ENCODE assay signal across 22 cellular contexts in genomic region chr9:126399789-126400188, GRCh38.
DNase-seq lines count a peak whose midpoint lies in the region; ATAC-seq, FAIRE-seq and TF ChIP-seq lines count a peak whose summit lies in the region.
"Had no signal": no experiment of that assay in that cellular context is flagged by ENCODE, and none has a peak within 500 bp of the region (broad histone marks: within the 10 kb centered on the region; RNA-seq: fewer than 3 reads in every experiment).

No MANE protein-coding gene starts in this region.

- no peaks in the 10 kb centered on the region for H3K27me3 Mint-ChIP-seq in stimulated activated naive CD8-positive, alpha-beta T cell treated with anti-CD3 and anti-CD28 coated beads, Interleukin-15, amount 100 ng/mL, for 72 hours

- no peak for DNase-seq in stimulated activated naive CD8-positive, alpha-beta T cell treated with anti-CD3 and anti-CD28 coated beads, Interleukin-15, amount 100 ng/mL, for 72 hours
- DNase-seq in stimulated activated naive CD8-positive, alpha-beta T cell treated with anti-CD3 and anti-CD28 coated beads, Interleukin-15, Interleukin-2, amounts not matched to agents 100 U/mL and 50 U/mL, for 24 hours, result no peak
- DNase-seq in dorsolateral prefrontal cortex, result no peak
- peak; percentile 67 for DNase-seq in posterior vena cava (ENCODE audit: low spot score)
- no peak for DNase-seq in colonic mucosa
- DNase-seq in NCI-H187 (lab: John Stamatoyannopoulos, UW), result no peak
- DNase-seq in urothelium cell line (ENCODE audit: low spot score), result no peak
- DNase-seq: CD4-positive, CD25-positive, alpha-beta regulatory T cell; Kasumi-1; MV-4-11; NCI-H1105; NCI-H1436 treated with DMSO at 0.1 percent for 48 hours; NCI-H2029 treated with DMSO at 0.1 percent for 48 hours; NCI-H446 treated with DMSO at 0.1 percent for 48 hours; NCI-H526; PC-9; SJCRH30 had no signal

- H3K27me3 ChIP-seq in dorsolateral prefrontal cortex, result no peaks in the 10 kb centered on the region
- H3K27me3 ChIP-seq in colonic mucosa, result no peaks in the 10 kb centered on the region
- H3K27me3 ChIP-seq: SJCRH30 had no signal

- H3K9me3 Mint-ChIP-seq in stimulated activated naive CD8-positive, alpha-beta T cell treated with anti-CD3 and anti-CD28 coated beads, Interleukin-15, amount 100 ng/mL, for 72 hours, result no peaks in the 10 kb centered on the region
- H3K9me3 Mint-ChIP-seq: CD4-positive, CD25-positive, alpha-beta regulatory T cell had no signal

- intact Hi-C loops in dorsolateral prefrontal cortex (cut with DNase I) (loop anchor here (2.0 to 10.0 kb wide), 9 partner anchors 38 to 991 kb away; partner anchors contain the start of genes MVB12B (in 1 of the 2) and PBX3 (in 1 of the 2)), posterior vena cava (cut with DNase I) (loop anchor here (10.0 kb wide), 3 partner anchors 75 to 995 kb away; partner anchors contain the start of gene MVB12B (in 1 of the 2)), colonic mucosa (cut with DNase I) (loop anchor here (5.0 to 10.0 kb wide), 2 partner anchors 82 to 995 kb away; no protein-coding TSS in a partner anchor)

- H3K27ac ChIP-seq in dorsolateral prefrontal cortex, result peak overlapping the region in 47 of 59 donors; percentile 32 to 99 (median 81)
- no peak overlapping the region for H3K27ac ChIP-seq in colonic mucosa
- H3K27ac ChIP-seq: PC-9, SJCRH30 had no signal

- ATAC-seq in stimulated activated naive CD8-positive, alpha-beta T cell treated with anti-CD3 and anti-CD28 coated beads, Interleukin-15, amount 100 ng/mL, for 72 hours, result no peak
- ATAC-seq in stimulated activated naive CD8-positive, alpha-beta T cell treated with anti-CD3 and anti-CD28 coated beads, Interleukin-15, Interleukin-2, amounts not matched to agents 100 U/mL and 50 U/mL, for 24 hours, result no peak
- ATAC-seq: HepG2, Right ventricle myocardium inferior had no signal

- H3K4me3 Mint-ChIP-seq in stimulated activated naive CD8-positive, alpha-beta T cell treated with anti-CD3 and anti-CD28 coated beads, Interleukin-15, amount 100 ng/mL, for 72 hours, result no peak overlapping the region
- H3K4me3 Mint-ChIP-seq: CD4-positive, CD25-positive, alpha-beta regulatory T cell had no signal

- FAIRE-seq in urothelium cell line (lab: Jason Lieb, UNC), result no peak
- FAIRE-seq: D721Med, G401.6, H54, HepG2 had no signal

- no peak overlapping the region for H3K4me3 ChIP-seq in dorsolateral prefrontal cortex
- H3K4me3 ChIP-seq in colonic mucosa, result no peak overlapping the region
- H3K4me3 ChIP-seq: PC-9, SJCRH30 had no signal

- peaks cover 5% of the 10 kb centered on the region for H3K4me1 ChIP-seq in colonic mucosa

- H3K9ac ChIP-seq in colonic mucosa (ENCODE audit: low read depth in 2 of 2, low read length in 2 of 2), result no peak overlapping the region

- no peak for TF ChIP-seq CTCF in dorsolateral prefrontal cortex (IDR thresholded peaks at IDR 0.05 in 54 of 56, conservative IDR thresholded peaks at IDR 0.05 in 2 of 56; ENCODE audit: low read depth in 1 of 56, partially characterized antibody in 56 of 56)
- TF ChIP-seq CTCF in colonic mucosa (IDR thresholded peaks at IDR 0.05), result no peak

- H3K36me3 ChIP-seq in colonic mucosa, result no peaks in the 10 kb centered on the region

- H3K4me1 Mint-ChIP-seq in stimulated activated naive CD8-positive, alpha-beta T cell treated with anti-CD3 and anti-CD28 coated beads, Interleukin-15, amount 100 ng/mL, for 72 hours, result peaks cover 87% of the 10 kb centered on the region

- H3K27ac Mint-ChIP-seq in stimulated activated naive CD8-positive, alpha-beta T cell treated with anti-CD3 and anti-CD28 coated beads, Interleukin-15, amount 100 ng/mL, for 72 hours, result peak overlapping the region; percentile 1 to 79
- H3K27ac Mint-ChIP-seq: CD4-positive, CD25-positive, alpha-beta regulatory T cell had no signal

- H3K9me3 ChIP-seq in colonic mucosa, result no peaks in the 10 kb centered on the region
- H3K9me3 ChIP-seq: SJCRH30 had no signal
